In the genomic region with DNA sequence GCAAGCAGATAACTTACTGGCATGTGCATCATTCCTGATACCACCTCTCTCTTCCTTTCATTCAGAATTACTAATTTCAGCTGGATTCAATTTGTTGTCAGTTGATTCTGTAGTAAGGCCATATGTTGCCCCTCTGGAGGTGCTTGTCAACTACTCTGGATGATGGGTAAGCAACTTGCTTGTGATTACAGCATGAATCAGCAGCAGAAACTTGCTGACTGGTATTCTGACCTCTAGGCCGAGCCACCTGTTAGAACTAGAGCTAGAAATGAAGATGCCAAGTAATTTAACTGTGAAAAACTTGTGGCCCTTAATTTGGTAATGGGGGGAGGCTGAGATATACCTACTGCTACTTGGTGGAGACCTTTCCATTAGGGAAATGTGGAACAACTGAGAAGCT, we compare ENCODE assay signal across 9 cellular contexts. TPM values are rescaled to one million over a fixed set of nuclear protein-coding genes. Genes with fewer than 3 reads are reported as not detected.
DNase-seq lines count a peak whose midpoint lies in the region; ATAC-seq lines count a peak whose summit lies in the region.
"Had no signal": no experiment of that assay in that cellular context is flagged by ENCODE, and none has a peak within 500 bp of the region (broad histone marks: within the 10 kb centered on the region; RNA-seq: fewer than 3 reads in every experiment).

No MANE protein-coding gene starts in this region.

- H3K9me3 Mint-ChIP-seq in activated T-cell treated with anti-CD3 and anti-CD28 coated beads, Interleukin-2, amount 50 U/mL, for 4 hours, result no peaks in the 10 kb centered on the region
- no peaks in the 10 kb centered on the region for H3K9me3 Mint-ChIP-seq in activated naive CD8-positive, alpha-beta T cell treated with anti-CD3 and anti-CD28 coated beads, Interleukin-2, amount 50 U/mL, for 24 hours

- H3K27me3 Mint-ChIP-seq in activated T-cell treated with anti-CD3 and anti-CD28 coated beads, Interleukin-2, amount 50 U/mL, for 4 hours (ENCODE audit: low read depth), result no peaks in the 10 kb centered on the region
- no peaks in the 10 kb centered on the region for H3K27me3 Mint-ChIP-seq in activated naive CD8-positive, alpha-beta T cell treated with anti-CD3 and anti-CD28 coated beads, Interleukin-2, amount 50 U/mL, for 24 hours

- WGBS in right cardiac atrium, result 54% methylated on average over 1 of the region's 1 CpG

- ATAC-seq in activated T-cell treated with anti-CD3 and anti-CD28 coated beads, Interleukin-2, amount 50 U/mL, for 4 hours, result peak in 1 of 2 donors; percentile 32
- ATAC-seq in activated naive CD8-positive, alpha-beta T cell treated with anti-CD3 and anti-CD28 coated beads, Interleukin-2, amount 50 U/mL, for 24 hours, result no peak
- ATAC-seq in right cardiac atrium (no peak), HG03196 (IDR thresholded peaks at IDR 0.05; ENCODE audit: unreplicated experiment) (no peak), GM18520 (IDR thresholded peaks at IDR 0.05; ENCODE audit: unreplicated experiment) (no peak)

- peaks cover 13% of the 10 kb centered on the region for H3K36me3 Mint-ChIP-seq in activated T-cell treated with anti-CD3 and anti-CD28 coated beads, Interleukin-2, amount 50 U/mL, for 4 hours (ENCODE audit: insufficient read depth)
- peaks cover 45% of the 10 kb centered on the region for H3K36me3 Mint-ChIP-seq in activated naive CD8-positive, alpha-beta T cell treated with anti-CD3 and anti-CD28 coated beads, Interleukin-2, amount 50 U/mL, for 24 hours (ENCODE audit: low read depth)

- H3K36me3 ChIP-seq in subcutaneous abdominal adipose tissue (ENCODE audit: control insufficient read depth in 5 of 5, insufficient read depth in 5 of 5, low read length in 5 of 5), result peaks cover 0 to 4% (median 0%) of the 10 kb centered on the region in 5 donors

- H3K4me1 ChIP-seq in right cardiac atrium (ENCODE audit: control insufficient read depth, insufficient read depth, low read length) (peaks cover 16% of the 10 kb centered on the region), subcutaneous abdominal adipose tissue (ENCODE audit: control insufficient read depth in 5 of 5, insufficient read depth in 5 of 5, low read length in 5 of 5) (peaks cover 11 to 72% (median 62%) of the 10 kb centered on the region in 5 donors)

- H3K27me3 ChIP-seq in right cardiac atrium (ENCODE audit: control insufficient read depth, insufficient read depth) (no peaks in the 10 kb centered on the region), subcutaneous abdominal adipose tissue (ENCODE audit: control insufficient read depth in 5 of 5, insufficient read depth in 4 of 5, low read length in 5 of 5) (no peaks in the 10 kb centered on the region)
- H3K27me3 ChIP-seq: BLaER1 had no signal

- H3K4me3 ChIP-seq in right cardiac atrium (ENCODE audit: low read length) (no peak overlapping the region), subcutaneous abdominal adipose tissue (ENCODE audit: low read depth in 1 of 5, low read length in 5 of 5) (no peak overlapping the region)
- H3K4me3 ChIP-seq: BLaER1 had no signal

- peak overlapping the region; percentile 87 for H3K27ac Mint-ChIP-seq in activated naive CD8-positive, alpha-beta T cell treated with anti-CD3 and anti-CD28 coated beads, Interleukin-2, amount 50 U/mL, for 24 hours

- H3K27ac ChIP-seq in right cardiac atrium (ENCODE audit: low read length) (peak overlapping the region; percentile 86), subcutaneous abdominal adipose tissue (ENCODE audit: low read depth, low read length) (peak overlapping the region; percentile 97)

- H3K9me3 ChIP-seq in right cardiac atrium (ENCODE audit: control insufficient read depth, low read length) (no peaks in the 10 kb centered on the region), subcutaneous abdominal adipose tissue (ENCODE audit: control insufficient read depth in 5 of 5, low read length in 5 of 5) (no peaks in the 10 kb centered on the region)
- H3K9me3 ChIP-seq: BLaER1 had no signal

- H3K4me1 Mint-ChIP-seq in activated T-cell treated with anti-CD3 and anti-CD28 coated beads, Interleukin-2, amount 50 U/mL, for 4 hours (ENCODE audit: low read depth), result peaks cover 65% of the 10 kb centered on the region
- H3K4me1 Mint-ChIP-seq in activated naive CD8-positive, alpha-beta T cell treated with anti-CD3 and anti-CD28 coated beads, Interleukin-2, amount 50 U/mL, for 24 hours, result peaks cover 63% of the 10 kb centered on the region

- no peak for DNase-seq in activated T-cell treated with anti-CD3 and anti-CD28 coated beads, Interleukin-2, amount 50 U/mL, for 4 hours
- DNase-seq in activated T-cell treated with anti-CD3 and anti-CD28 coated beads, Interleukin-2, amount 50 U/mL, for 48 hours, result no peak
- no peak for DNase-seq in activated naive CD8-positive, alpha-beta T cell treated with anti-CD3 and anti-CD28 coated beads, Interleukin-2, amount 50 U/mL, for 24 hours
- DNase-seq in right cardiac atrium (no peak), posterior cingulate gyrus (no peak)

- peak overlapping the region in 2 of 5 donors; percentile 56 to 76 for H3K9ac ChIP-seq in subcutaneous abdominal adipose tissue (ENCODE audit: low read length in 5 of 5)
- H3K9ac ChIP-seq: BLaER1 had no signal

- peak overlapping the region; percentile 95 for H3K4me3 Mint-ChIP-seq in activated T-cell treated with anti-CD3 and anti-CD28 coated beads, Interleukin-2, amount 50 U/mL, for 4 hours
- H3K4me3 Mint-ChIP-seq in activated naive CD8-positive, alpha-beta T cell treated with anti-CD3 and anti-CD28 coated beads, Interleukin-2, amount 50 U/mL, for 24 hours, result peak overlapping the region; percentile 24

- intact Hi-C loops in right cardiac atrium (cut with DNase I), result loop anchor here in 1 of 4 donors (10.0 kb wide), 1 partner anchor 65 kb away; no protein-coding TSS in a partner anchor
- intact Hi-C loops in posterior cingulate gyrus (cut with DNase I), result loop anchor here (10.0 kb wide), 1 partner anchor 65 kb away; no protein-coding TSS in a partner anchor

RNA-seq across cellular contexts. Expression of gene RNF10, which starts 5.1 kb away (rescaled TPM):
- total RNA-seq in activated T-cell treated with anti-CD3 and anti-CD28 coated beads, Interleukin-2, amount 50 U/mL, for 4 hours, result 100 to 1,000 TPM; 152 to 169 (median 161) TPM
- total RNA-seq in right cardiac atrium, result 100 to 1,000 TPM; 235 to 259 (median 237) TPM
- 281 TPM for polyA plus RNA-seq in right cardiac atrium

RNA-seq across cellular contexts. Expression of gene COQ5, which starts 10.3 kb away (rescaled TPM):
- 10 to 100 TPM; 23.6 to 29.9 (median 26.4) TPM for total RNA-seq in activated T-cell treated with anti-CD3 and anti-CD28 coated beads, Interleukin-2, amount 50 U/mL, for 4 hours
- 10 to 100 TPM; 26.2 to 30.6 (median 27.6) TPM for total RNA-seq in right cardiac atrium
- polyA plus RNA-seq in right cardiac atrium, result 40.5 TPM

RNA-seq across cellular contexts. Expression of gene POP5, which starts 41.9 kb away (rescaled TPM):
- total RNA-seq in activated T-cell treated with anti-CD3 and anti-CD28 coated beads, Interleukin-2, amount 50 U/mL, for 4 hours, result 10 to 100 TPM; 81.6 to 93.0 (median 92.6) TPM
- total RNA-seq in right cardiac atrium, result 10 to 100 TPM; 31.4 to 48.4 (median 41.5) TPM
- 54.1 TPM for polyA plus RNA-seq in right cardiac atrium

RNA-seq across cellular contexts. Expression of gene DYNLL1, which starts 43.4 kb away (rescaled TPM):
- total RNA-seq in activated T-cell treated with anti-CD3 and anti-CD28 coated beads, Interleukin-2, amount 50 U/mL, for 4 hours, result 100 to 1,000 TPM; 243 to 252 (median 248) TPM
- total RNA-seq in right cardiac atrium, result 100 to 1,000 TPM; 164 to 299 (median 224) TPM
- polyA plus RNA-seq in right cardiac atrium, result 350 TPM
